ENCODE assay signal across 19 cellular contexts in the genomic region with DNA sequence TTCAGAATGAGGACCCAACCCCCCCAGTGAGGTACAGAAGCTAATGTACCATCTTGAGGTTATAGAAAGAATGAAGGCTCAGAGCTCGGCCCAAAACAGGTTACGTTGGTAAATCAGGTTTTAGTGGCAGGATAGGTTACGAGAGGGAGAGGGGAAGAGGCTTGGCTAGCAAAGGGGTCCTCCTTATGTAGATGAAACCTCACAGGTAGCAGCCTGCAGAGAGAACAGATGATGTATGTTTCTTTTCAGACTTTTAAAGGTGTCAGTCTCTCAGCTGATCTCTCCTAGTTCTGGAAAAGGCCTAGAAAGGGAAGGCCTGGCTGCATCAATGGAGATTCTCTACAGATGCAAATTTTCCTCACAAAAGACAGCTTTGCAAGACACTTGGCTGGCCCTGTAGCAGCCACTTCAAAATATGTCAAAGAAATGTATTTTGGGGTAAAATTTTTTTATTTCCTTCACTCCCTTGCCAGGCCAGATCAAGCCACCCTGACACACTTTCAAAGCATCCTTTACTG.
"Had no signal": no experiment of that assay in that cellular context is flagged by ENCODE, and none has a peak within 500 bp of the region (broad histone marks: within the 10 kb centered on the region; RNA-seq: fewer than 3 reads in every experiment).

No MANE protein-coding gene starts in this region.

- H3K9me3 Mint-ChIP-seq: naive thymus-derived CD8-positive, alpha-beta T cell; neural crest cell; stimulated activated naive CD8-positive, alpha-beta T cell treated with anti-CD3 and anti-CD28 coated beads, Interleukin-15, Interleukin-2, amounts not matched to agents 100 ng/mL and 50 ng/mL, for 24 hours had no signal

- H3K36me3 Mint-ChIP-seq: naive thymus-derived CD8-positive, alpha-beta T cell had no signal

- DNase-seq: cortex of kidney; dorsolateral prefrontal cortex; effector CD8-positive, alpha-beta T cell; glutamatergic neuron; mucosa of descending colon; naive thymus-derived CD8-positive, alpha-beta T cell; nucleus accumbens; ovary; right cardiac atrium; small intestine; stimulated activated CD4-positive, alpha-beta T cell treated with anti-CD3 and anti-CD28 coated beads, Interleukin-12 subunit alpha, Interleukin-12 subunit beta, amount 100 ng/mL, for 4 hours; tibial artery; upper lobe of right lung had no signal

- H3K9me3 ChIP-seq: esophagus muscularis mucosa, gastroesophageal sphincter, mucosa of descending colon, ovary, tibial artery, upper lobe of right lung, vagina had no signal

- H3K4me3 Mint-ChIP-seq: naive thymus-derived CD8-positive, alpha-beta T cell; neural crest cell; stimulated activated naive CD8-positive, alpha-beta T cell treated with anti-CD3 and anti-CD28 coated beads, Interleukin-15, Interleukin-2, amounts not matched to agents 100 ng/mL and 50 ng/mL, for 24 hours had no signal

- H3K4me1 ChIP-seq: esophagus muscularis mucosa, tibial artery, upper lobe of right lung, vagina had no signal

- H3K4me3 ChIP-seq: dorsolateral prefrontal cortex, esophagus muscularis mucosa, gastroesophageal sphincter, mucosa of descending colon, ovary, tibial artery, upper lobe of right lung, vagina had no signal

- H3K4me1 Mint-ChIP-seq: naive thymus-derived CD8-positive, alpha-beta T cell; neural crest cell had no signal

- ATAC-seq: gastroesophageal sphincter; mucosa of descending colon; naive thymus-derived CD8-positive, alpha-beta T cell; right cardiac atrium; upper lobe of right lung had no signal

- H3K36me3 ChIP-seq: esophagus muscularis mucosa, gastroesophageal sphincter, ovary, tibial artery, upper lobe of right lung, vagina had no signal

- H3K27me3 Mint-ChIP-seq: stimulated activated naive CD8-positive, alpha-beta T cell treated with anti-CD3 and anti-CD28 coated beads, Interleukin-15, Interleukin-2, amounts not matched to agents 100 ng/mL and 50 ng/mL, for 24 hours had no signal

- H3K27ac ChIP-seq: dorsolateral prefrontal cortex, epithelial cell of prostate, esophagus muscularis mucosa, gastroesophageal sphincter, ovary, tibial artery, upper lobe of right lung, vagina had no signal

- H3K27me3 ChIP-seq: dorsolateral prefrontal cortex, esophagus muscularis mucosa, gastroesophageal sphincter, ovary, tibial artery, upper lobe of right lung, vagina had no signal

- H3K27ac Mint-ChIP-seq: naive thymus-derived CD8-positive, alpha-beta T cell; stimulated activated naive CD8-positive, alpha-beta T cell treated with anti-CD3 and anti-CD28 coated beads, Interleukin-15, Interleukin-2, amounts not matched to agents 100 ng/mL and 50 ng/mL, for 24 hours had no signal
